Comparison of ENCODE assay signal across 15 cellular contexts in genomic region chr4:84501197-84501492, GRCh38. TPM values are rescaled to one million over a fixed set of nuclear protein-coding genes. Genes with fewer than 3 reads are reported as not detected.
DNase-seq lines count a peak whose midpoint lies in the region; ATAC-seq and TF ChIP-seq lines count a peak whose summit lies in the region.
"Had no signal": no experiment of that assay in that cellular context is flagged by ENCODE, and none has a peak within 500 bp of the region (broad histone marks: within the 10 kb centered on the region; RNA-seq: fewer than 3 reads in every experiment).

No MANE protein-coding gene starts in this region.

- peak overlapping the region; percentile 56; the same call in 1 of the 2 replicates for H3K4me3 Mint-ChIP-seq in WTC11
- H3K4me3 Mint-ChIP-seq in neural crest cell = peak overlapping the region; percentile 95
- H3K4me3 Mint-ChIP-seq: CD4-positive, CD25-positive, alpha-beta regulatory T cell had no signal

- CTCF ChIA-PET in WTC11 (lab: Charles Lee) = interaction anchor here (2.7 to 9.8 kb wide), 2 partner anchors 19 to 28 kb away, joined by 9 to 242 read pairs; no protein-coding TSS in a partner anchor

- WGBS in esophagus muscularis mucosa = 10% methylated on average over 8 of the region's 10 CpGs
- WGBS in transverse colon (ENCODE audit: low coverage in 1 of 2), 2 donors = 30 to 54% methylated on average over 6 to 10 of the region's 10 CpGs

- H3K27me3 ChIP-seq in esophagus muscularis mucosa = peaks cover 0 to 72% (median 4%) of the 10 kb centered on the region in 4 donors
- H3K27me3 ChIP-seq in transverse colon = peaks cover 100% of the 10 kb centered on the region

- POLR2A ChIA-PET in WTC11 (lab: Charles Lee) = interaction anchor here (0.6 kb wide), 1 partner anchor 883 kb away, joined by 3 read pairs; no protein-coding TSS in a partner anchor

- DNase-seq in WTC11 (ENCODE audit: low spot score) (peak; percentile 36), esophagus muscularis mucosa (ENCODE audit: extremely low spot score) (no peak), neural crest cell (ENCODE audit: low read depth, low spot score) (no peak), GM20000 (ENCODE audit: low spot score) (no peak), LoVo (ENCODE audit: low spot score) (no peak), transverse colon (no peak), DMS53 (lab: John Stamatoyannopoulos, UW) (no peak)
- DNase-seq: CD4-positive, CD25-positive, alpha-beta regulatory T cell; DMS79; Karpas-422; NCI-H1417; NCI-H187; NCI-H446 treated with DMSO at 0.1 percent for 48 hours; NCI-H526 treated with DMSO at 0.1 percent for 48 hours had no signal

- in situ Hi-C loops in transverse colon (cut with MboI; ENCODE audit: low pct_ligation_motif_present in 1 of 4, low pct_unique_long_range_greater_than_20kb in 1 of 4, low sequenced_read_pairs in 3 of 4) = loop anchor here (25.0 kb wide), 5 partner anchors 339 to 989 kb away; no protein-coding TSS in a partner anchor

- TF ChIP-seq POLR2A in esophagus muscularis mucosa (IDR thresholded peaks at IDR 0.05; ENCODE audit: low read depth) (no peak), transverse colon (IDR thresholded peaks at IDR 0.05) (no peak)

- no peak overlapping the region for H3K27ac Mint-ChIP-seq in WTC11
- no peak overlapping the region for H3K27ac Mint-ChIP-seq in neural crest cell (ENCODE audit: unreplicated experiment)
- H3K27ac Mint-ChIP-seq: CD4-positive, CD25-positive, alpha-beta regulatory T cell had no signal

- intact Hi-C loops in esophagus muscularis mucosa (cut with DNase I) = loop anchor here (5.0 kb wide), 1 partner anchor 339 kb away; no protein-coding TSS in a partner anchor
- intact Hi-C loops in transverse colon (cut with DNase I; ENCODE audit: low total_unique reads) = no loop called here

- H3K27me3 Mint-ChIP-seq in WTC11 (ENCODE audit: low read depth) (peaks cover 92% of the 10 kb centered on the region), neural crest cell (ENCODE audit: low read depth) (peaks cover 87% of the 10 kb centered on the region)

- H3K4me1 Mint-ChIP-seq in WTC11 = peaks cover 60% of the 10 kb centered on the region
- H3K4me1 Mint-ChIP-seq in neural crest cell = peaks cover 59% of the 10 kb centered on the region

- no peaks in the 10 kb centered on the region for H3K9me3 Mint-ChIP-seq in WTC11
- no peaks in the 10 kb centered on the region for H3K9me3 Mint-ChIP-seq in neural crest cell

- H3K4me3 ChIP-seq in esophagus muscularis mucosa (peak overlapping the region; percentile 81 to 92 (median 87)), transverse colon (no peak overlapping the region)

- H3K4me1 ChIP-seq in esophagus muscularis mucosa (peaks cover 25 to 57% (median 40%) of the 10 kb centered on the region in 4 donors), transverse colon (peaks cover 4 to 34% (median 32%) of the 10 kb centered on the region in 4 donors)

- H3K36me3 ChIP-seq in esophagus muscularis mucosa (peaks cover 0 to 20% (median 5%) of the 10 kb centered on the region in 4 donors), transverse colon (no peaks in the 10 kb centered on the region)

- no peaks in the 10 kb centered on the region for H3K36me3 Mint-ChIP-seq in WTC11
- H3K36me3 Mint-ChIP-seq in neural crest cell (ENCODE audit: low read depth) = peaks cover 2% of the 10 kb centered on the region
- H3K36me3 Mint-ChIP-seq: CD4-positive, CD25-positive, alpha-beta regulatory T cell had no signal

- no peak for TF ChIP-seq CTCF in WTC11 (IDR thresholded peaks at IDR 0.05)
- peak in 2 of 3 experiments; percentile 22 to 26 for TF ChIP-seq CTCF in esophagus muscularis mucosa (IDR thresholded peaks at IDR 0.05)
- no peak for TF ChIP-seq CTCF in neural crest cell (conservative IDR thresholded peaks at IDR 0.05)
- TF ChIP-seq CTCF in GM20000 (IDR thresholded peaks at IDR 0.05; ENCODE audit: extremely low read depth, missing control alignments) = no peak
- TF ChIP-seq CTCF in transverse colon (IDR thresholded peaks at IDR 0.05) = no peak

- TF ChIP-seq EP300 in esophagus muscularis mucosa (IDR thresholded peaks at IDR 0.05) = no peak
- TF ChIP-seq EP300 in transverse colon (IDR thresholded peaks at IDR 0.05; ENCODE audit: low read depth) = no peak

- H3K9me3 ChIP-seq in esophagus muscularis mucosa (no peaks in the 10 kb centered on the region), transverse colon (no peaks in the 10 kb centered on the region)

- H3K27ac ChIP-seq in esophagus muscularis mucosa (replicated peaks in 1 of 4) (peak overlapping the region; percentile 92 to 97 (median 94)), transverse colon (no peak overlapping the region)

- ATAC-seq in WTC11 = no peak
- ATAC-seq: Right ventricle myocardium inferior had no signal

TF ChIP-seq in WTC11, 78 proteins besides CTCF, POLR2A, EP300 and RAD21:
- 0 out of 2 replicates have a peak, but pooled peaks have one; percentile 4 for TF ChIP-seq MAX (CRISPR knock-in tag; IDR thresholded peaks at IDR 0.05)
- TF ChIP-seq TP53 (CRISPR knock-in tag; IDR thresholded peaks at IDR 0.05) = no peak

RNA-seq across cellular contexts. Expression of gene NKX6-1, which starts 2.1 kb away (rescaled TPM):
- total RNA-seq in WTC11 (2021) (0.09 to 0.14 TPM (median 0.09 TPM) in 3 replicates), esophagus muscularis mucosa (100 to 1,000 TPM in 1 of 4 donors, 10 to 100 TPM in 3; 48.2 to 115 (median 75.4) TPM), neural crest cell (19.2 and 21.1 TPM in 2 replicates), transverse colon (under 1 TPM in 1 of 4 donors, not detected in 3; 0.14 TPM)
- total RNA-seq: CD4-positive, CD25-positive, alpha-beta regulatory T cell; Right ventricle myocardium inferior had no signal

Comparison
In these comparisons a context has a peak if more than half of its experiments do, and no peak if none do; other contexts are left out.
1. CTCF ChIP-seq: peak in esophagus muscularis mucosa (2 of 3); none in WTC11 (single experiment), neural crest cell (single experiment), GM20000 (single experiment) and transverse colon (0 of 5).
2. H3K27ac ChIP-seq: peak in esophagus muscularis mucosa (4 of 4); none in transverse colon (0 of 4).
3. H3K4me3 ChIP-seq: peak in esophagus muscularis mucosa (4 of 4); none in transverse colon (0 of 4).
4. RNA of gene NKX6-1, which starts 2.1 kb away (total RNA-seq): 48.2 to 115 TPM in esophagus muscularis mucosa and 19.2 to 21.1 TPM in neural crest cell; 0.09 to 0.14 TPM in WTC11 and 0.14 TPM in transverse colon; every median in the first group is over 10 times any median in the second.